Comparison of ENCODE assay signal across 8 cellular contexts in genomic region chr5:177116631-177117373, GRCh38. TPM values are rescaled to one million over a fixed set of nuclear protein-coding genes. Genes with fewer than 3 reads are reported as not detected.
A peak's percentile ranks its signal among the peaks of the same experiment; 100 is the strongest.
DNase-seq lines count a peak whose midpoint lies in the region; FAIRE-seq and TF ChIP-seq lines count a peak whose summit lies in the region.

No MANE protein-coding gene starts in this region.

- intact Hi-C loops in ovary (cut with DNase I) = loop anchor here (10.0 kb wide), 5 partner anchors 188 to 378 kb away; partner anchors contain the start of genes PRELID1 (in 3 of the 4), RAB24 (in 3 of the 4), PDLIM7 (in 1 of the 4) and SLC34A1 (in 1 of the 4)

- H3K9me3 ChIP-seq in ovary = no peaks in the 10 kb centered on the region

- no peaks in the 10 kb centered on the region for H3K36me3 ChIP-seq in ovary

- TF ChIP-seq POLR2A in ovary (IDR thresholded peaks at IDR 0.05) = no peak

- H3K4me1 ChIP-seq in ovary (ENCODE audit: insufficient read depth) = peaks cover 7% of the 10 kb centered on the region

- no peak for FAIRE-seq in RCC 7860 (lab: Jason Lieb, UNC)

- peak; percentile 54 for DNase-seq in Daoy (ENCODE audit: low read depth)
- peak; percentile 64 for DNase-seq in LHCN-M2 (ENCODE audit: low read depth)
- peak; percentile 94 for DNase-seq in activated effector memory CD4-positive, alpha-beta T cell treated with anti-CD3 and anti-CD28 coated beads, Interleukin-2, amount 50 U/mL, for 16 hours
- DNase-seq in foreskin fibroblast = peak; percentile 81 to 93
- peak; percentile 91 to 94 (median 91) for DNase-seq in ovary
- DNase-seq in stromal cell of bone marrow (ENCODE audit: low read depth) = peak; percentile 65
- no peak for DNase-seq in RCC 7860 (ENCODE audit: low spot score)
- DNase-seq in DMS53 (lab: John Stamatoyannopoulos, UW) = no peak

- H3K27ac ChIP-seq in ovary = peak overlapping the region; percentile 17 to 84

- TF ChIP-seq CTCF in foreskin fibroblast (IDR thresholded peaks at IDR 0.05; ENCODE audit: low read depth, low read length) (no peak), ovary (IDR thresholded peaks at IDR 0.05) (peak in 1 of 3 donors; percentile 10)

- no peak for TF ChIP-seq EP300 in ovary (IDR thresholded peaks at IDR 0.05)

- no peaks in the 10 kb centered on the region for H3K27me3 ChIP-seq in ovary

- H3K4me3 ChIP-seq in foreskin fibroblast (ENCODE audit: low read depth in 1 of 2, low read length in 2 of 2) (peak overlapping the region; percentile 18 to 36), ovary (peak overlapping the region; percentile 21)

- 10 to 13% (median 13%) methylated on average over 49 of the region's 49 CpGs for WGBS in ovary, 3 donors

RNA-seq across cellular contexts. Expression of gene NSD1, which starts 16.8 kb away (rescaled TPM):
- total RNA-seq in Daoy (2014; rRNA removed; shearing (Covaris generic)) = 25.4 and 45.7 TPM in 2 replicates
- total RNA-seq in LHCN-M2 (2014; rRNA removed) (27.0 and 27.9 TPM in 2 replicates), ovary (100 to 1,000 TPM in 1 of 7 donors, 10 to 100 TPM in 6; 25.6 to 110 (median 83.2) TPM)
- 12.2 TPM for polyA plus RNA-seq in LHCN-M2 (2012)
- 10 to 100 TPM; 11.5 to 28.0 TPM for polyA plus RNA-seq in ovary

RNA-seq across cellular contexts. Expression of gene FGFR4, which starts 30.1 kb away (rescaled TPM):
- total RNA-seq in Daoy (2014; rRNA removed; shearing (Covaris generic)) = 0.57 and 0.97 TPM in 2 replicates
- 29.3 and 56.0 TPM in 2 replicates for total RNA-seq in LHCN-M2 (2014; rRNA removed)
- polyA plus RNA-seq in LHCN-M2 (2012) = 9.0 TPM
- 10 to 100 TPM; 15.5 to 90.3 (median 39.9) TPM for total RNA-seq in ovary
- polyA plus RNA-seq in ovary = 10 to 100 TPM in 1 of 2 donors, 1 to 10 TPM in 1; 2.7 to 13.1 TPM

Comparison
In these comparisons a context has a peak if more than half of its experiments do, and no peak if none do; other contexts are left out.
1. DNase-seq: peak in Daoy (single experiment), LHCN-M2 (single experiment), activated effector memory CD4-positive, alpha-beta T cell treated with anti-CD3 and anti-CD28 coated beads, Interleukin-2, amount 50 U/mL, for 16 hours (single experiment), foreskin fibroblast (2 of 2), ovary (5 of 5) and stromal cell of bone marrow (single experiment); none in RCC 7860 (single experiment) and DMS53 (single experiment).